In genomic region chr18:32122039-32122438, GRCh38 we compare ENCODE assay signal across 19 cellular contexts. TPM values are rescaled to one million over a fixed set of nuclear protein-coding genes. Genes with fewer than 3 reads are reported as not detected.
DNase-seq lines count a peak whose midpoint lies in the region; ATAC-seq lines count a peak whose summit lies in the region.
"Had no signal": no experiment of that assay in that cellular context is flagged by ENCODE, and none has a peak within 500 bp of the region (broad histone marks: within the 10 kb centered on the region; RNA-seq: fewer than 3 reads in every experiment).

No MANE protein-coding gene starts in this region.

- peaks cover 4% of the 10 kb centered on the region for H3K36me3 Mint-ChIP-seq in activated naive CD8-positive, alpha-beta T cell
- H3K36me3 Mint-ChIP-seq in activated naive CD8-positive, alpha-beta T cell treated with anti-CD3 and anti-CD28 coated beads for 36 hours = peaks cover 27% of the 10 kb centered on the region

- peaks cover 19% of the 10 kb centered on the region for H3K4me1 Mint-ChIP-seq in activated naive CD8-positive, alpha-beta T cell (ENCODE audit: low read depth)
- H3K4me1 Mint-ChIP-seq in activated naive CD8-positive, alpha-beta T cell treated with anti-CD3 and anti-CD28 coated beads for 36 hours = peaks cover 16% of the 10 kb centered on the region

- DNase-seq in activated naive CD8-positive, alpha-beta T cell treated with anti-CD3 and anti-CD28 coated beads for 36 hours = no peak
- DNase-seq in NCI-H146 (lab: John Stamatoyannopoulos, UW) (peak; percentile 34), left lobe of liver (ENCODE audit: low spot score) (no peak), mesenteric fat pad (ENCODE audit: low spot score) (no peak), NCI-H2029 treated with DMSO at 0.1 percent for 48 hours (lab: John Stamatoyannopoulos, UW) (no peak)
- DNase-seq: COR-L47, GF-D8, H7, HFFc6, Karpas-422, MM.1S, NCI-H1105, NCI-H1694 treated with DMSO at 0.1 percent for 48 hours, NCI-H2107, NCI-H510A, NCI-H774, SHP77 had no signal

- no peak overlapping the region for H3K4me3 Mint-ChIP-seq in activated naive CD8-positive, alpha-beta T cell
- H3K4me3 Mint-ChIP-seq in activated naive CD8-positive, alpha-beta T cell treated with anti-CD3 and anti-CD28 coated beads for 36 hours = no peak overlapping the region
- H3K4me3 Mint-ChIP-seq: HFFc6 had no signal

- ATAC-seq in left lobe of liver (peak; percentile 76), GM18519 (IDR thresholded peaks at IDR 0.05; ENCODE audit: low FRiP score, unreplicated experiment) (no peak)

- H3K27ac Mint-ChIP-seq in activated naive CD8-positive, alpha-beta T cell = peak overlapping the region; percentile 77
- no peak overlapping the region for H3K27ac Mint-ChIP-seq in activated naive CD8-positive, alpha-beta T cell treated with anti-CD3 and anti-CD28 coated beads for 36 hours
- H3K27ac Mint-ChIP-seq: HFFc6 had no signal

- H3K27me3 Mint-ChIP-seq in activated naive CD8-positive, alpha-beta T cell = no peaks in the 10 kb centered on the region
- no peaks in the 10 kb centered on the region for H3K27me3 Mint-ChIP-seq in activated naive CD8-positive, alpha-beta T cell treated with anti-CD3 and anti-CD28 coated beads for 36 hours

- H3K9me3 Mint-ChIP-seq in activated naive CD8-positive, alpha-beta T cell (ENCODE audit: low read depth) = no peaks in the 10 kb centered on the region
- no peaks in the 10 kb centered on the region for H3K9me3 Mint-ChIP-seq in activated naive CD8-positive, alpha-beta T cell treated with anti-CD3 and anti-CD28 coated beads for 36 hours
- H3K9me3 Mint-ChIP-seq: HFFc6 had no signal

RNA-seq across cellular contexts. Expression of gene RNF138, which starts 30.4 kb away (rescaled TPM):
- 100 to 1,000 TPM in 1 of 2 experiments, 10 to 100 TPM in 1; 95.9 to 107 TPM for total RNA-seq in activated naive CD8-positive, alpha-beta T cell treated with anti-CD3 and anti-CD28 coated beads for 36 hours
- total RNA-seq in left lobe of liver = 12.0 TPM
- total RNA-seq in mesenteric fat pad = 23.0 TPM
